ENCODE assay signal across 15 cellular contexts in the genomic region with DNA sequence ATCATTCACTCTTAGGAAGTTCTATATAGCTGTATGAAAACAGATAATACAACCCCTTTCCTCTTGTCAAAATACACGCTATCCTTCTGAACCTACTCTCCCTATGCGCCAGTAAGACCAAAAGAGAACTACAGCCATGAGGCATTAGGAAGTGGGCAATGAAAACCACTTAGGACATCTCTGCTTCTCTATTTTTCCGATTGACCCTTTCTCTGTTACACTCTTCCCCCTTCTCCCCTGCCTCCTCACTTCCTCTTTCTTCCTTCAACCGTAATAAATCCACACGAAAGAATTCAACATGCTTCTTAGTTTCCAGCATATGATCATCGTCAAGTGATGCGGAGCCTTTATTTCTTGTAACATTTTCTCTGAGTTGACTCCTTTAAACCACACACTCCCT.
A peak's percentile ranks its signal among the peaks of the same experiment; 100 is the strongest.
DNase-seq lines count a peak whose midpoint lies in the region; ATAC-seq, FAIRE-seq and TF ChIP-seq lines count a peak whose summit lies in the region.
"Had no signal": no experiment of that assay in that cellular context is flagged by ENCODE, and none has a peak within 500 bp of the region (broad histone marks: within the 10 kb centered on the region; RNA-seq: fewer than 3 reads in every experiment).

No MANE protein-coding gene starts in this region.

- H3K36me3 Mint-ChIP-seq in progenitor cell of endocrine pancreas (ENCODE audit: insufficient read depth): no peaks in the 10 kb centered on the region

- H3K36me3 ChIP-seq in GM12878 (ENCODE audit: control insufficient read depth in 2 of 2, insufficient read depth in 2 of 2, low read length in 1 of 2): no peaks in the 10 kb centered on the region

- in situ Hi-C loops in GM12878 (cut with MboI): no loop called here

- no peak overlapping the region for H3K4me2 ChIP-seq in GM12878 (ENCODE audit: control insufficient read depth, insufficient read depth)

- POLR2A ChIA-PET in GM12878 (lab: Charles Lee): no interaction called here

- no peak overlapping the region for H3K4me3 ChIP-seq in GM12878
- H3K4me3 ChIP-seq: testis had no signal

- RAD21 ChIA-PET in GM12878 (lab: Charles Lee; ENCODE audit: unreplicated experiment): no interaction called here

- no peaks in the 10 kb centered on the region for H3K4me1 ChIP-seq in GM12878 (ENCODE audit: control insufficient read depth, insufficient read depth, low read length)
- H3K4me1 ChIP-seq: testis had no signal

- no peak overlapping the region for H3K4me3 Mint-ChIP-seq in progenitor cell of endocrine pancreas (ENCODE audit: low read depth)

- DNase-seq in NAMALWA (ENCODE audit: low spot score) (peak; percentile 12), GM12878 (ENCODE audit: low read depth, low spot score) (peak; percentile 3), sciatic nerve (ENCODE audit: low spot score) (no peak), progenitor cell of endocrine pancreas (ENCODE audit: low spot score, unreplicated experiment) (no peak), NCI-H2029 treated with DMSO at 0.1 percent for 48 hours (lab: John Stamatoyannopoulos, UW) (no peak)
- DNase-seq: activated CD4-positive, alpha-beta T cell treated with anti-CD3 and anti-CD28 coated beads for 1 hour; aorta; H7; NCI-H1417 treated with DMSO at 0.1 percent for 48 hours; stimulated activated CD4-positive, alpha-beta T cell treated with anti-CD3 and anti-CD28 coated beads, Interleukin-4, amount 100 ng/mL, for 1 hour; T-helper 2 cell; testis had no signal

- SMC1A ChIA-PET in GM12878 (lab: Charles Lee; ENCODE audit: uncharacterized antibody, unreplicated experiment): no interaction called here

- H3K27me3 ChIP-seq in GM12878 (replicated peaks in 1 of 2; ENCODE audit: control insufficient read depth in 2 of 2, insufficient read depth in 2 of 2, low read length in 1 of 2): no peaks in the 10 kb centered on the region; a peak in 1 of 4 replicates
- H3K27me3 ChIP-seq: testis had no signal

- CTCF ChIA-PET in GM12878 (lab: Yijun Ruan, JAX): no interaction called here

- TF ChIP-seq CTCF in GM12878 (IDR thresholded peaks at IDR 0.05 in 2 of 3, conservative IDR thresholded peaks at IDR 0.05 in 1 of 3; ENCODE audit: control insufficient read depth in 2 of 3, extremely low read depth in 1 of 3, insufficient read depth in 1 of 3, low read depth in 3 of 3, low read length in 3 of 3) (no peak), progenitor cell of endocrine pancreas (IDR thresholded peaks at IDR 0.05; ENCODE audit: unreplicated experiment) (no peak)

- no peak overlapping the region for H3K9ac ChIP-seq in GM12878 (ENCODE audit: control insufficient read depth, insufficient read depth, low read length)

- intact Hi-C loops in GM12878 (cut with micrococcal nuclease; ENCODE audit: unreplicated experiment): no loop called here
- intact Hi-C loops in sciatic nerve (cut with DNase I): no loop called here

- WGBS in GM12878 (ENCODE audit: insufficient coverage, insufficient replicate concordance, low lambda C conversion rate, missing lambda C conversion rate): 7% methylated on average over 7 of the region's 7 CpGs

- no peak for TF ChIP-seq EP300 in GM12878 (IDR thresholded peaks at IDR 0.05; ENCODE audit: borderline replicate concordance in 1 of 2, control insufficient read depth in 1 of 2, low read depth in 2 of 2, low read length in 2 of 2)

- FAIRE-seq in GM12878 (lab: Jason Lieb, UNC): no peak
- FAIRE-seq: endometrium had no signal

- H3K27ac ChIP-seq in GM12878 (ENCODE audit: control insufficient read depth, insufficient read depth): no peak overlapping the region
- H3K27ac ChIP-seq: testis had no signal

- H4K20me1 ChIP-seq in GM12878 (ENCODE audit: control insufficient read depth, insufficient read depth): no peaks in the 10 kb centered on the region

- no TSS peak for BruUV-seq in GM12878 (replicated peaks; lab: Mats Ljungman, UMichigan)

- no peaks in the 10 kb centered on the region for H3K27me3 Mint-ChIP-seq in progenitor cell of endocrine pancreas

- no peak overlapping the region for H2AFZ ChIP-seq in GM12878 (ENCODE audit: control insufficient read depth, low read depth, low read length)

- ATAC-seq in GM19351 (IDR thresholded peaks at IDR 0.05; ENCODE audit: unreplicated experiment): peak; percentile 43
- ATAC-seq in GM12878: no peak; the same call in 2 of the 3 replicates
- ATAC-seq in sciatic nerve: peak; percentile 58
- ATAC-seq in HG03159 (IDR thresholded peaks at IDR 0.05; ENCODE audit: unreplicated experiment): no peak

- no peak for TF ChIP-seq POLR2A in GM12878 (IDR thresholded peaks at IDR 0.05; ENCODE audit: low read depth, low read length)

- no peaks in the 10 kb centered on the region for H3K9me3 ChIP-seq in GM12878 (replicated peaks; ENCODE audit: control insufficient read depth, insufficient read depth, low read length)
- H3K9me3 ChIP-seq: testis had no signal

- no peak overlapping the region for H3K27ac Mint-ChIP-seq in progenitor cell of endocrine pancreas

- H3K79me2 ChIP-seq in GM12878 (ENCODE audit: control insufficient read depth, insufficient read depth, low read length): no peaks in the 10 kb centered on the region

- H3K4me1 Mint-ChIP-seq in progenitor cell of endocrine pancreas (ENCODE audit: low read depth): no peaks in the 10 kb centered on the region

- TF ChIP-seq RAD21 in GM12878 (IDR thresholded peaks at IDR 0.05; ENCODE audit: insufficient read depth, low read depth, low read length): no peak

- no peaks in the 10 kb centered on the region for H3K9me3 Mint-ChIP-seq in progenitor cell of endocrine pancreas (ENCODE audit: low read depth)

TF ChIP-seq in GM12878, 131 proteins besides CTCF, POLR2A, EP300 and RAD21:
- TF ChIP-seq ATF7 (IDR thresholded peaks at IDR 0.05; ENCODE audit: low read depth) (no peak), SPI1 (IDR thresholded peaks at IDR 0.05; ENCODE audit: borderline replicate concordance, insufficient read depth, low read depth, low read length) (peak; percentile 78; the same call in 1 of the 2 replicates)
TF ChIP-seq in GM12878: peak in this region for 1.

Comparison
In these comparisons a context has a peak if more than half of its experiments do, and no peak if none do; other contexts are left out.
1. ATAC-seq: peak in GM19351 (single experiment) and sciatic nerve (single experiment); none in GM12878 (single experiment) and HG03159 (single experiment).
2. DNase-seq: peak in NAMALWA (single experiment) and GM12878 (single experiment); none in sciatic nerve (single experiment), progenitor cell of endocrine pancreas (single experiment) and NCI-H2029 treated with DMSO at 0.1 percent for 48 hours (single experiment).